ENCODE assay signal across 9 cellular contexts in genomic region chr1:207495816-207496792, GRCh38. TPM values are rescaled to one million over a fixed set of nuclear protein-coding genes. Genes with fewer than 3 reads are reported as not detected.
DNase-seq lines count a peak whose midpoint lies in the region; ATAC-seq and TF ChIP-seq lines count a peak whose summit lies in the region.
"Had no signal": no experiment of that assay in that cellular context is flagged by ENCODE, and none has a peak within 500 bp of the region (broad histone marks: within the 10 kb centered on the region; RNA-seq: fewer than 3 reads in every experiment).

Gene CR1, plus strand, starts transcription at chr1:207496157. Its CDS starts 111 bp downstream, at chr1:207496268.

- H3K9me3 ChIP-seq in Panc1 (ENCODE audit: control insufficient read depth, insufficient read depth, low read depth, low read length) = no peaks in the 10 kb centered on the region

- H3K36me3 ChIP-seq in Panc1 (ENCODE audit: control insufficient read depth, insufficient read depth, low read length) (no peaks in the 10 kb centered on the region), kidney epithelial cell (ENCODE audit: control insufficient read depth, insufficient read depth, low read length) (no peaks in the 10 kb centered on the region)

- DNase-seq in GM13976 (ENCODE audit: low spot score) = peak; percentile 58
- DNase-seq in Panc1 (ENCODE audit: low read depth, low spot score) = no peak
- peak; percentile 7 for DNase-seq in amniotic epithelial cell (ENCODE audit: low read depth)
- no peak for DNase-seq in kidney epithelial cell (ENCODE audit: low read depth)
- DNase-seq in stimulated activated CD4-positive, alpha-beta T cell treated with anti-CD3 and anti-CD28 coated beads, Interleukin-4, amount 100 ng/mL, for 4 hours = peak; percentile 2 to 24
- no peak for DNase-seq in DMS79 (lab: John Stamatoyannopoulos, UW)
- DNase-seq in SK-N-DZ (ENCODE audit: low spot score) = no peak

- TF ChIP-seq CTCF in GM13976 (IDR thresholded peaks at IDR 0.05; ENCODE audit: borderline replicate concordance, control extremely low read depth, extremely low read depth, insufficient read depth, missing control alignments) = no peak
- no peak for TF ChIP-seq CTCF in Panc1 (IDR thresholded peaks at IDR 0.05)
- TF ChIP-seq CTCF in kidney epithelial cell (IDR thresholded peaks at IDR 0.05; ENCODE audit: insufficient read depth, low read length, poor library complexity, severe bottlenecking) = no peak

- POLR2A ChIA-PET in Panc1 (lab: Charles Lee) = no interaction called here

- H3K4me3 ChIP-seq in Panc1 (ENCODE audit: low read depth in 2 of 2, low read length in 2 of 2) (peak within 1 kb of the TSS; percentile 10 to 35; a peak in 3 of 4 replicates), kidney epithelial cell (ENCODE audit: low read depth, low read length) (peak within 1 kb of the TSS; percentile 28)

- H3K27ac ChIP-seq in Panc1 (ENCODE audit: low read length) = no peak within 1 kb of the TSS

- H3K4me1 ChIP-seq in Panc1 (ENCODE audit: control insufficient read depth, insufficient read depth, low read length) = no peaks in the 10 kb centered on the region

- in situ Hi-C loops in GM13976 (cut with MboI; ENCODE audit: low sequenced_read_pairs, unreplicated experiment) (loop anchor here (5.0 to 25.0 kb wide), 2 partner anchors 89 to 409 kb away; partner anchors contain the start of gene C4BPB), Panc1 (cut with HindIII; ENCODE audit: low pct_unique_long_range_greater_than_20kb, low sequenced_read_pairs) (no loop called here)

- H3K27me3 ChIP-seq in Panc1 (ENCODE audit: control insufficient read depth, insufficient read depth, low read length) = peaks cover 14% of the 10 kb centered on the region
- peaks cover 19% of the 10 kb centered on the region for H3K27me3 ChIP-seq in kidney epithelial cell (ENCODE audit: control insufficient read depth, insufficient read depth, low read length)

- BruUV-seq in Panc1 (replicated peaks; lab: Mats Ljungman, UMichigan) = no TSS peak

- ATAC-seq in HG02678 (IDR thresholded peaks at IDR 0.05; ENCODE audit: unreplicated experiment) (peak; percentile 60), Panc1 (peak; percentile 51)

- CTCF ChIA-PET in Panc1 (lab: Charles Lee) = no interaction called here

- intact Hi-C loops in Panc1 (cut with micrococcal nuclease; ENCODE audit: unreplicated experiment) = no loop called here

RNA-seq across cellular contexts. Expression of gene CR1, which starts in this region (rescaled TPM):
- total RNA-seq in Panc1 (2021; ENCODE audit: unreplicated experiment) (not detected), kidney epithelial cell (0.07 and 0.13 TPM in 2 replicates)
- polyA plus RNA-seq in Panc1 (2012; ENCODE audit: insufficient read length) = not detected
- polyA plus RNA-seq in SK-N-DZ (2014; cell fraction: cytosol; rRNA removed) = not detected in 2 replicates
- polyA plus RNA-seq in SK-N-DZ (2014; cell fraction: nucleus; rRNA removed) = not detected in 2 replicates
- total RNA-seq: M059J had no signal

Comparison
In these comparisons a context has a peak if more than half of its experiments do, and no peak if none do; other contexts are left out.
1. Peak in ATAC-seq and H3K4me3 ChIP-seq in Panc1; RNA of the gene not detected or under 1 TPM.
2. DNase-seq: peak in GM13976 (single experiment), amniotic epithelial cell (single experiment) and stimulated activated CD4-positive, alpha-beta T cell treated with anti-CD3 and anti-CD28 coated beads, Interleukin-4, amount 100 ng/mL, for 4 hours (2 of 2); none in Panc1 (single experiment), kidney epithelial cell (single experiment), DMS79 (single experiment) and SK-N-DZ (single experiment).